In genomic region chr3:24272408-24272807, GRCh38 we compare ENCODE assay signal across 23 cellular contexts.
DNase-seq lines count a peak whose midpoint lies in the region; ATAC-seq and TF ChIP-seq lines count a peak whose summit lies in the region.
"Had no signal": no experiment of that assay in that cellular context is flagged by ENCODE, and none has a peak within 500 bp of the region (broad histone marks: within the 10 kb centered on the region; RNA-seq: fewer than 3 reads in every experiment).

No MANE protein-coding gene starts in this region.

- TF ChIP-seq CTCF in RWPE2 (IDR thresholded peaks at IDR 0.05; ENCODE audit: poor library complexity, severe bottlenecking): no peak
- TF ChIP-seq CTCF in smooth muscle cell (IDR thresholded peaks at IDR 0.05; ENCODE audit: borderline replicate concordance, insufficient read depth, poor library complexity, severe bottlenecking): no peak

- H3K9me3 ChIP-seq in RWPE2 (ENCODE audit: severe bottlenecking): no peaks in the 10 kb centered on the region
- no peaks in the 10 kb centered on the region for H3K9me3 ChIP-seq in smooth muscle cell (replicated peaks; ENCODE audit: low read depth)
- H3K9me3 ChIP-seq: BLaER1 had no signal

- no peaks in the 10 kb centered on the region for H4K20me1 ChIP-seq in smooth muscle cell (ENCODE audit: low read depth)
- H4K20me1 ChIP-seq: BLaER1 had no signal

- H3K9ac ChIP-seq in smooth muscle cell (ENCODE audit: low read depth): no peak overlapping the region
- H3K9ac ChIP-seq: BLaER1, GM23248, KMS-11 had no signal

- no peak overlapping the region for H3K27ac ChIP-seq in RWPE2 (ENCODE audit: poor library complexity, severe bottlenecking)
- H3K27ac ChIP-seq in epithelial cell of prostate: peak overlapping the region; percentile 11
- peak overlapping the region; percentile 55 for H3K27ac ChIP-seq in smooth muscle cell (ENCODE audit: low read depth)
- H3K27ac ChIP-seq: BLaER1, GM23248, KMS-11, RWPE1 had no signal

- H3K4me3 ChIP-seq in RWPE2 (ENCODE audit: severe bottlenecking): no peak overlapping the region
- no peak overlapping the region for H3K4me3 ChIP-seq in smooth muscle cell
- H3K4me3 ChIP-seq: BLaER1, GM12878, GM23248 had no signal

- H3K36me3 ChIP-seq in RWPE2 (ENCODE audit: low read depth) (no peaks in the 10 kb centered on the region), smooth muscle cell (ENCODE audit: low read depth) (no peaks in the 10 kb centered on the region)
- H3K36me3 ChIP-seq: BLaER1 had no signal

- H3K4me1 ChIP-seq in RWPE2 (ENCODE audit: insufficient read depth, poor library complexity, severe bottlenecking) (peaks cover 7% of the 10 kb centered on the region), smooth muscle cell (ENCODE audit: low read depth) (peaks cover 11% of the 10 kb centered on the region)
- H3K4me1 ChIP-seq: BLaER1 had no signal

- H3K4me2 ChIP-seq in smooth muscle cell: no peak overlapping the region
- H3K4me2 ChIP-seq: BLaER1, KMS-11 had no signal

- DNase-seq in M059J (ENCODE audit: low read depth) (peak; percentile 7), RWPE2 (ENCODE audit: low spot score) (no peak), epithelial cell of prostate (ENCODE audit: low read depth, low spot score) (no peak), smooth muscle cell (lab: John Stamatoyannopoulos, UW; ENCODE audit: unreplicated experiment) (no peak), NOMO-1 (lab: John Stamatoyannopoulos, UW; ENCODE audit: unreplicated experiment in 2 of 2) (no peak), left ventricle myocardium superior (no peak), NCI-H2171 treated with DMSO at 0.1 percent for 48 hours (lab: John Stamatoyannopoulos, UW) (no peak)
- DNase-seq: ACHN; CD4-positive, alpha-beta T cell; COR-L47; DND-41; GM23248; H9; IMR-90; NCI-H1694; NCI-H2081 treated with DMSO at 0.1 percent for 48 hours; NCI-H446 treated with DMSO at 0.1 percent for 48 hours; NCI-H526 treated with DMSO at 0.1 percent for 48 hours had no signal

- H2AFZ ChIP-seq in smooth muscle cell (ENCODE audit: low read depth): no peak overlapping the region
- H2AFZ ChIP-seq: GM23248 had no signal

- peak; percentile 21; the same call in 1 of the 3 replicates for ATAC-seq in RWPE2 (ENCODE audit: low read depth)
- no peak for ATAC-seq in left ventricle myocardium superior
- ATAC-seq: GM12878, SK-N-SH treated with all-trans-retinoic acid at 6 μM for 48 hours had no signal

- no peaks in the 10 kb centered on the region for H3K79me2 ChIP-seq in smooth muscle cell (ENCODE audit: low read depth)

- no peaks in the 10 kb centered on the region for H3F3A ChIP-seq in smooth muscle cell (ENCODE audit: low read depth)

- intact Hi-C loops in left ventricle myocardium superior (cut with micrococcal nuclease): no loop called here

- H3K27me3 ChIP-seq in RWPE2 (ENCODE audit: insufficient read depth, poor library complexity, severe bottlenecking) (no peaks in the 10 kb centered on the region), smooth muscle cell (ENCODE audit: low read depth) (no peaks in the 10 kb centered on the region)
- H3K27me3 ChIP-seq: BLaER1 had no signal
